ENCODE assay signal across 26 cellular contexts in the genomic region with DNA sequence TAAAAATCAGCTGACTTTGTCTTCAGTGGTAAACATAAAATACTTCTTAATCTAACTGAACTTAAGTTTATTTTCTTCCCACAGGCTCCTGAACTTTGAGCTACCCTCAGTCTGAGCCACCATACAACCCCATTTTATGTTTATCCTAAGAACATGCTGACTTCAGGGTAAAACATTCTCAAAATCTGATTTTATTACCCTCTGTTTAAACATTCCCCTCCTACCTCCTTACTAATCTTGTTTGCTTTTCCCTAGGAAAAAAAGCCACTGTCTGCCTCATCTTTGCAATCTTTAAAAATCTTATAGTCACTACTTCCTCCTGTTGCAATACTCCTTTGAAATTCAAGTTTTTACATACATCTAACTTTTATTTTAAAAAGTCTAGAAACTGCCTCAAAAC. TPM values are rescaled to one million over a fixed set of nuclear protein-coding genes. Genes with fewer than 3 reads are reported as not detected.
DNase-seq lines count a peak whose midpoint lies in the region; ATAC-seq, FAIRE-seq and TF ChIP-seq lines count a peak whose summit lies in the region.
"Had no signal": no experiment of that assay in that cellular context is flagged by ENCODE, and none has a peak within 500 bp of the region (broad histone marks: within the 10 kb centered on the region; RNA-seq: fewer than 3 reads in every experiment).

No MANE protein-coding gene starts in this region.

- H3K79me2 ChIP-seq in HepG2 (ENCODE audit: insufficient read depth, low read length) (peaks cover 60% of the 10 kb centered on the region), osteoblast (ENCODE audit: insufficient read depth, low read length) (peaks cover 85% of the 10 kb centered on the region)

- ATAC-seq in HepG2: no peak
- no peak for ATAC-seq in right lobe of liver
- no peak for ATAC-seq in central memory CD8-positive, alpha-beta T cell (replicated peaks; ENCODE audit: extremely low read depth, poor library complexity, severe bottlenecking)
- ATAC-seq in HG03025 (IDR thresholded peaks at IDR 0.05; ENCODE audit: low FRiP score, unreplicated experiment): no peak
- ATAC-seq: A549, foreskin keratinocyte, left ventricle myocardium superior had no signal

- H2AFZ ChIP-seq in HepG2 (ENCODE audit: low read length): no peak overlapping the region
- no peak overlapping the region for H2AFZ ChIP-seq in osteoblast (ENCODE audit: low read length)

- H3K9ac ChIP-seq in HepG2 (ENCODE audit: insufficient read depth, low read depth, low read length) (no peak overlapping the region), mucosa of rectum (ENCODE audit: low read depth in 1 of 2, low read length in 2 of 2) (peak overlapping the region in 1 of 2 donors; percentile 26)

- BruUV-seq in HepG2 (replicated peaks; lab: Mats Ljungman, UMichigan): no TSS peak

- TF ChIP-seq CTCF in HepG2 (CRISPR knock-in tag; IDR thresholded peaks at IDR 0.05): no peak
- TF ChIP-seq CTCF in right lobe of liver (IDR thresholded peaks at IDR 0.05): no peak
- no peak for TF ChIP-seq CTCF in osteoblast (IDR thresholded peaks at IDR 0.05; ENCODE audit: extremely low read depth, low read depth, low read length)
- no peak for TF ChIP-seq CTCF in CD14-positive monocyte (IDR thresholded peaks at IDR 0.05)

- H3K4me3 ChIP-seq in HepG2 (replicated peaks in 1 of 3; ENCODE audit: insufficient read depth in 1 of 3, low read depth in 2 of 3, low read length in 3 of 3) (no peak overlapping the region), right lobe of liver (no peak overlapping the region), mucosa of rectum (ENCODE audit: low read length in 2 of 2) (peak overlapping the region in 1 of 2 donors; percentile 5), osteoblast (ENCODE audit: insufficient read depth, low read length) (no peak overlapping the region)
- H3K4me3 ChIP-seq: A549, Peyer's patch, tibial artery had no signal

- H4K20me1 ChIP-seq in HepG2 (ENCODE audit: insufficient read depth, low read length) (peaks cover 4% of the 10 kb centered on the region; the same call in 1 of the 2 replicates), osteoblast (ENCODE audit: insufficient read depth, low read length) (peaks cover 11% of the 10 kb centered on the region)

- no peak for TF ChIP-seq EP300 in HepG2 (IDR thresholded peaks at IDR 0.05; ENCODE audit: low read depth in 2 of 2, low read length in 2 of 2)
- TF ChIP-seq EP300 in HepG2 (CRISPR knock-in tag; IDR thresholded peaks at IDR 0.05; ENCODE audit: borderline replicate concordance): no peak

- H3K4me1 ChIP-seq in HepG2 (ENCODE audit: insufficient read depth, low read length) (peaks cover 35% of the 10 kb centered on the region), right lobe of liver (peaks cover 0 to 28% (median 0%) of the 10 kb centered on the region in 4 donors), mucosa of rectum (ENCODE audit: control insufficient read depth in 2 of 2, insufficient read depth in 2 of 2, low read length in 2 of 2) (peaks cover 13 to 29% of the 10 kb centered on the region in 2 donors), osteoblast (ENCODE audit: insufficient read depth, low read length) (peaks cover 12% of the 10 kb centered on the region)
- H3K4me1 ChIP-seq: A549, BE2C, foreskin keratinocyte had no signal

- H3K27ac ChIP-seq in HepG2 (ENCODE audit: extremely low read length, insufficient read depth, low read length) (peak overlapping the region; percentile 38), right lobe of liver (no peak overlapping the region), mucosa of rectum (ENCODE audit: low read depth in 2 of 2, low read length in 2 of 2) (peak overlapping the region; percentile 47 to 56), osteoblast (ENCODE audit: low read depth, low read length) (no peak overlapping the region)
- H3K27ac ChIP-seq: A549, foreskin keratinocyte, tibial artery had no signal

- H3K36me3 Mint-ChIP-seq in central memory CD8-positive, alpha-beta T cell (ENCODE audit: insufficient read depth): peaks cover 39% of the 10 kb centered on the region
- peaks cover 44 to 68% of the 10 kb centered on the region in 2 donors for H3K36me3 Mint-ChIP-seq in CD14-positive monocyte

- no peak for TF ChIP-seq RAD21 in HepG2 (CRISPR knock-in tag; IDR thresholded peaks at IDR 0.05)

- no peak for DNase-seq in HepG2 (ENCODE audit: low spot score)
- DNase-seq in right lobe of liver: no peak
- no peak for DNase-seq in central memory CD8-positive, alpha-beta T cell (ENCODE audit: low spot score in 2 of 2)
- no peak for DNase-seq in osteoblast (ENCODE audit: insufficient read length, low spot score, missing footprints)
- DNase-seq in CD14-positive monocyte (ENCODE audit: low spot score): no peak
- DNase-seq in anterior cingulate cortex (lab: John Stamatoyannopoulos, UW): no peak
- DNase-seq: activated CD8-positive, alpha-beta memory T cell treated with anti-CD3 and anti-CD28 coated beads, Interleukin-2, amount 50 U/mL, for 48 hours; activated effector memory CD4-positive, alpha-beta T cell treated with anti-CD3 and anti-CD28 coated beads, Interleukin-2, amount 50 U/mL, for 16 hours; BE2C; foreskin keratinocyte; H7; hippocampal formation; IMR-90; left ventricle myocardium superior; NCI-H1105 treated with DMSO at 0.1 percent for 48 hours; NCI-H510A treated with DMSO at 0.1 percent for 48 hours; nucleus accumbens; Peyer's patch; retina; stimulated activated CD4-positive, alpha-beta T cell treated with anti-CD3 and anti-CD28 coated beads, Interleukin-4, amount 100 ng/mL, for 4 hours; T-helper 2 cell; tibial artery had no signal

- no peak for TF ChIP-seq POLR2A in HepG2 (IDR thresholded peaks at IDR 0.05; ENCODE audit: insufficient read depth in 1 of 2, low read depth in 2 of 2, low read length in 2 of 2)
- no peak for TF ChIP-seq POLR2A in right lobe of liver (IDR thresholded peaks at IDR 0.05)

- peak overlapping the region; percentile 1 for H3K4me3 Mint-ChIP-seq in central memory CD8-positive, alpha-beta T cell
- H3K4me3 Mint-ChIP-seq in CD14-positive monocyte: no peak overlapping the region
- H3K4me3 Mint-ChIP-seq: stimulated activated naive CD8-positive, alpha-beta T cell treated with anti-CD3 and anti-CD28 coated beads, Interleukin-15, Interleukin-2, amounts not matched to agents 100 ng/mL and 50 ng/mL, for 24 hours had no signal

- POLR2A ChIA-PET in HepG2 (lab: Yijun Ruan, JAX): interaction anchor here (0.8 kb wide), 1 partner anchor 12 kb away, joined by 3 read pairs; no protein-coding TSS in a partner anchor

- CTCF ChIA-PET in HepG2 (lab: Yijun Ruan, JAX; ENCODE audit: low intra/inter-chr PET ratio, low total read pairs): no interaction called here

- H3K9me3 Mint-ChIP-seq in central memory CD8-positive, alpha-beta T cell: no peaks in the 10 kb centered on the region
- peaks cover 35 to 72% (median 69%) of the 10 kb centered on the region in 7 donors for H3K9me3 Mint-ChIP-seq in CD14-positive monocyte

- H3K27ac Mint-ChIP-seq in central memory CD8-positive, alpha-beta T cell (ENCODE audit: low read depth): no peak overlapping the region
- peak overlapping the region in 1 of 7 donors; percentile 25 for H3K27ac Mint-ChIP-seq in CD14-positive monocyte
- H3K27ac Mint-ChIP-seq: stimulated activated naive CD8-positive, alpha-beta T cell treated with anti-CD3 and anti-CD28 coated beads, Interleukin-15, Interleukin-2, amounts not matched to agents 100 ng/mL and 50 ng/mL, for 24 hours had no signal

- FAIRE-seq in HepG2 (lab: Jason Lieb, UNC): no peak
- FAIRE-seq: A549 had no signal

- peaks cover 9% of the 10 kb centered on the region; the same call in 1 of the 2 replicates for H3K9me3 ChIP-seq in HepG2 (ENCODE audit: low read length)
- peaks cover 0 to 4% (median 0%) of the 10 kb centered on the region in 4 donors for H3K9me3 ChIP-seq in right lobe of liver
- H3K9me3 ChIP-seq in mucosa of rectum (ENCODE audit: control insufficient read depth in 2 of 2, low read length in 2 of 2): no peaks in the 10 kb centered on the region
- H3K9me3 ChIP-seq in osteoblast (ENCODE audit: low read depth, low read length): no peaks in the 10 kb centered on the region
- H3K9me3 ChIP-seq: BE2C, tibial artery had no signal

- H3K27me3 ChIP-seq in HepG2 (ENCODE audit: control insufficient read depth in 1 of 2, insufficient read depth in 2 of 2, low read length in 2 of 2): no peaks in the 10 kb centered on the region
- no peaks in the 10 kb centered on the region for H3K27me3 ChIP-seq in right lobe of liver
- no peaks in the 10 kb centered on the region for H3K27me3 ChIP-seq in mucosa of rectum (ENCODE audit: control insufficient read depth in 2 of 2, insufficient read depth in 2 of 2, low read length in 2 of 2)
- no peaks in the 10 kb centered on the region for H3K27me3 ChIP-seq in osteoblast (ENCODE audit: insufficient read depth, low read length)
- H3K27me3 ChIP-seq: BE2C, foreskin keratinocyte, Peyer's patch, tibial artery had no signal

- H3K36me3 ChIP-seq in HepG2 (replicated peaks in 1 of 2; ENCODE audit: control insufficient read depth in 1 of 2, insufficient read depth in 2 of 2, low read length in 2 of 2) (peaks cover 0 to 5% of the 10 kb centered on the region in 2 experiments; a peak in 2 of 5 replicates), right lobe of liver (peaks cover 0 to 12% (median 7%) of the 10 kb centered on the region in 4 donors), mucosa of rectum (ENCODE audit: control insufficient read depth in 2 of 2, insufficient read depth in 2 of 2, low read length in 2 of 2) (peaks cover 17 to 18% of the 10 kb centered on the region in 2 donors), osteoblast (ENCODE audit: insufficient read depth, low read length) (peaks cover 22% of the 10 kb centered on the region)

- H3K4me1 Mint-ChIP-seq in central memory CD8-positive, alpha-beta T cell: peaks cover 48% of the 10 kb centered on the region
- peaks cover 10% of the 10 kb centered on the region for H3K4me1 Mint-ChIP-seq in CD14-positive monocyte

- H3K27me3 Mint-ChIP-seq in central memory CD8-positive, alpha-beta T cell: no peaks in the 10 kb centered on the region
- H3K27me3 Mint-ChIP-seq in CD14-positive monocyte (ENCODE audit: low read depth in 3 of 3): no peaks in the 10 kb centered on the region
- H3K27me3 Mint-ChIP-seq: stimulated activated naive CD8-positive, alpha-beta T cell treated with anti-CD3 and anti-CD28 coated beads, Interleukin-15, Interleukin-2, amounts not matched to agents 100 ng/mL and 50 ng/mL, for 24 hours had no signal

- intact Hi-C loops in HepG2 (cut with micrococcal nuclease; ENCODE audit: unreplicated experiment): loop anchor here (10.0 kb wide), 1 partner anchor 116 kb away; no protein-coding TSS in a partner anchor
- intact Hi-C loops in right lobe of liver (cut with DNase I): no loop called here
- intact Hi-C loops in CD14-positive monocyte (cut with micrococcal nuclease): loop anchor here in 1 of 2 donors (10.0 kb wide), 1 partner anchor 136 kb away; a partner anchor contains a TSS

- peak overlapping the region; percentile 25 for H3K4me2 ChIP-seq in HepG2 (ENCODE audit: low read depth, low read length)
- no peak overlapping the region for H3K4me2 ChIP-seq in osteoblast (ENCODE audit: insufficient read depth, low read length)
- H3K4me2 ChIP-seq: A549 had no signal

- in situ Hi-C loops in HepG2 (cut with HindIII; ENCODE audit: extremely low pct_ligation_motif_present, low pct_unique_long_range_greater_than_20kb): loop anchor here (10.0 kb wide), 1 partner anchor 294 kb away; a partner anchor contains a TSS

RNA-seq across cellular contexts. Expression of a gene that starts 4.0 kb away (rescaled TPM):
- 21.5 and 30.7 TPM in 2 replicates for total RNA-seq in HepG2 (2016; rRNA removed; fragmentation: Illumina TruSeq; extraction: Trizol)
- total RNA-seq in HepG2 (2016; cell fraction: cytosol; rRNA removed; fragmentation: Illumina TruSeq; extraction: Trizol; ENCODE audit: low read depth): 7.1 and 8.4 TPM in 2 replicates
- 19.7 and 29.0 TPM in 2 replicates for total RNA-seq in HepG2 (2016; cell fraction: insoluble cytoplasmic fraction; rRNA removed; fragmentation: Illumina TruSeq; extraction: Trizol)
- total RNA-seq in HepG2 (2016; cell fraction: membrane; rRNA removed; fragmentation: Illumina TruSeq; extraction: Trizol): 14.1 and 19.3 TPM in 2 replicates
- 32.7 and 36.3 TPM in 2 replicates for total RNA-seq in HepG2 (2016; cell fraction: nucleus; rRNA removed; fragmentation: Illumina TruSeq; extraction: Trizol)
- polyA plus RNA-seq in HepG2 (2011; rRNA removed): 19.4 and 19.6 TPM in 2 replicates
- 16.0 and 22.2 TPM in 2 replicates for polyA plus RNA-seq in HepG2 (2011; cell fraction: cytosol; rRNA removed)
- polyA plus RNA-seq in HepG2 (2011; cell fraction: nucleus; rRNA removed): 27.4 and 37.5 TPM in 2 replicates
- 14.0 and 14.4 TPM in 2 replicates for polyA plus RNA-seq in HepG2 (2012)
- 1.1 and 1.4 TPM in 2 replicates for polyA plus RNA-seq in HepG2 (2016; cell fraction: cytosol; fragmentation: Illumina TruSeq; extraction: Trizol; ENCODE audit: low read depth)
- polyA plus RNA-seq in HepG2 (2016; cell fraction: insoluble cytoplasmic fraction; fragmentation: Illumina TruSeq; extraction: Trizol; ENCODE audit: low read depth): 13.1 and 14.1 TPM in 2 replicates
- 2.0 and 3.9 TPM in 2 replicates for polyA plus RNA-seq in HepG2 (2016; cell fraction: membrane; fragmentation: Illumina TruSeq; extraction: Trizol; ENCODE audit: low read depth)
- polyA plus RNA-seq in HepG2 (2016; cell fraction: nucleus; fragmentation: Illumina TruSeq; extraction: Trizol; ENCODE audit: insufficient read depth, low read depth): 18.2 and 18.6 TPM in 2 replicates
- polyA minus RNA-seq in HepG2 (2011; rRNA and poly(A)+ RNA removed; ENCODE audit: low replicate concordance): 20.0 and 43.5 TPM in 2 replicates
- 23.2 and 40.4 TPM in 2 replicates for polyA minus RNA-seq in HepG2 (2011; cell fraction: cytosol; rRNA and poly(A)+ RNA removed)
- polyA minus RNA-seq in HepG2 (2011; cell fraction: nucleus; rRNA and poly(A)+ RNA removed): 84.8 and 108 TPM in 2 replicates
- total RNA-seq in right lobe of liver: 10 to 100 TPM; 14.4 to 21.0 (median 18.3) TPM
- 14.8 and 20.6 TPM in 2 replicates for total RNA-seq in osteoblast
- 1 to 10 TPM; 3.5 to 5.5 TPM for polyA plus RNA-seq in CD14-positive monocyte

Comparison
In these comparisons a context has a peak if more than half of its experiments do, and no peak if none do; other contexts are left out.
1. H3K27ac ChIP-seq: peak in HepG2 (single experiment) and mucosa of rectum (2 of 2); none in right lobe of liver (0 of 3) and osteoblast (single experiment).